In genomic region chr17:16515933-16516332, GRCh38 we compare ENCODE assay signal across 19 cellular contexts. TPM values are rescaled to one million over a fixed set of nuclear protein-coding genes. Genes with fewer than 3 reads are reported as not detected.
DNase-seq lines count a peak whose midpoint lies in the region; ATAC-seq and TF ChIP-seq lines count a peak whose summit lies in the region.
"Had no signal": no experiment of that assay in that cellular context is flagged by ENCODE, and none has a peak within 500 bp of the region (broad histone marks: within the 10 kb centered on the region; RNA-seq: fewer than 3 reads in every experiment).

No MANE protein-coding gene starts in this region.

- POLR2A ChIA-PET in IMR-90 (lab: Charles Lee; ENCODE audit: unreplicated experiment) = no interaction called here

- CTCF ChIA-PET in IMR-90 (lab: Yijun Ruan, JAX) (interaction anchor here (1.1 kb wide), 1 partner anchor 52 kb away, joined by 3 read pairs; no protein-coding TSS in a partner anchor), mammary epithelial cell (lab: Charles Lee; ENCODE audit: low non-redundant PET) (no interaction called here)

- peak overlapping the region; percentile 87; the same call in 1 of the 2 replicates for H2AK5ac ChIP-seq in IMR-90 (ENCODE audit: low read depth, low read length)

- H3K23ac ChIP-seq in IMR-90 (ENCODE audit: low read depth, low read length) = no peak overlapping the region

- no peaks in the 10 kb centered on the region for H3K79me1 ChIP-seq in IMR-90 (ENCODE audit: low read depth in 1 of 2, low read length in 2 of 2)

- dilution Hi-C loops in IMR-90 (cut with HindIII; ENCODE audit: low sequenced_read_pairs, unreplicated experiment) (no loop called here), mammary epithelial cell (cut with HindIII; ENCODE audit: low sequenced_read_pairs) (no loop called here)

- BruUV-seq in IMR-90 (replicated peaks; lab: Mats Ljungman, UMichigan) = no TSS peak
- BruUV-seq in mammary epithelial cell (replicated peaks; lab: Mats Ljungman, UMichigan) = no TSS peak

- H4K20me1 ChIP-seq in IMR-90 (ENCODE audit: insufficient read depth, low read length) (no peaks in the 10 kb centered on the region), mammary epithelial cell (ENCODE audit: insufficient read depth, low read length) (no peaks in the 10 kb centered on the region)

- peak overlapping the region; percentile 69; the same call in 2 of the 3 replicates for H2BK15ac ChIP-seq in IMR-90 (ENCODE audit: low read depth, low read length)

- H3K4me2 ChIP-seq in IMR-90 (ENCODE audit: low read depth, low read length) (no peak overlapping the region), mammary epithelial cell (ENCODE audit: insufficient read depth, low read depth, low read length) (no peak overlapping the region)

- H3K56ac ChIP-seq in IMR-90 (ENCODE audit: extremely low read depth, insufficient read depth, low read length) = no peak overlapping the region

- no peak overlapping the region for H3K27ac Mint-ChIP-seq in endodermal cell
- H3K27ac Mint-ChIP-seq in activated naive CD8-positive, alpha-beta T cell treated with anti-CD3 and anti-CD28 coated beads for 36 hours = no peak overlapping the region
- H3K27ac Mint-ChIP-seq: activated CD4-positive, alpha-beta memory T cell treated with anti-CD3 and anti-CD28 coated beads, Interleukin-2, amount 10 ng/mL, durations not matched to agents 7 days and 5 days; activated T-helper 2 cell treated with anti-CD3 and anti-CD28 coated beads, Interferon-gamma antibody, Interleukin-2, Interleukin-4, amounts not matched to agents 10 μg/mL and 5 μg/mL and 100 μg/mL, durations not matched to agents 14 hours and 24 hours and 36 hours had no signal

- H4K5ac ChIP-seq in IMR-90 (ENCODE audit: low read depth, low read length) = no peak overlapping the region

- WGBS in IMR-90 (ENCODE audit: extremely low coverage in 2 of 2, insufficient read length in 1 of 2), 2 experiments = 100% methylated on average over 1 of the region's 4 CpGs; no CpG with 5 or more reads in 1 of the 2 experiments
- 95 to 97% methylated on average over 4 of the region's 4 CpGs for WGBS in endodermal cell (ENCODE audit: insufficient coverage in 1 of 2, insufficient read length in 1 of 2), 2 experiments
- 85% methylated on average over 4 of the region's 4 CpGs for WGBS in mammary epithelial cell (ENCODE audit: low coverage, missing lambda C conversion rate)

- peak overlapping the region; percentile 75 for H2BK120ac ChIP-seq in IMR-90 (ENCODE audit: low read depth, low read length)

- H3K36me3 Mint-ChIP-seq in endodermal cell (ENCODE audit: low read depth) = no peaks in the 10 kb centered on the region
- no peaks in the 10 kb centered on the region for H3K36me3 Mint-ChIP-seq in activated naive CD8-positive, alpha-beta T cell treated with anti-CD3 and anti-CD28 coated beads for 36 hours
- H3K36me3 Mint-ChIP-seq: mesothelial cell of epicardium had no signal

- H2AFZ ChIP-seq in IMR-90 (replicated peaks; ENCODE audit: low read length, poor library complexity) = peak overlapping the region; percentile 75
- H2AFZ ChIP-seq in mammary epithelial cell (ENCODE audit: low read depth, low read length) = no peak overlapping the region

- TF ChIP-seq RAD21 in IMR-90 (IDR thresholded peaks at IDR 0.05; ENCODE audit: low read length) = no peak

- peaks cover 33% of the 10 kb centered on the region for H3K27me3 Mint-ChIP-seq in endodermal cell (ENCODE audit: insufficient read depth)
- H3K27me3 Mint-ChIP-seq in activated naive CD8-positive, alpha-beta T cell treated with anti-CD3 and anti-CD28 coated beads for 36 hours = peaks cover 36% of the 10 kb centered on the region

- DNase-seq in IMR-90 = no peak
- peak; percentile 60 for DNase-seq in RPMI7951 (ENCODE audit: low read depth)
- DNase-seq in endodermal cell = peak; percentile 41
- DNase-seq in sciatic nerve (ENCODE audit: low spot score) = peak; percentile 22
- DNase-seq in ecto neural progenitor cell (ENCODE audit: low spot score) = no peak
- DNase-seq in NCI-H2196 treated with DMSO at 0.1 percent for 48 hours (lab: John Stamatoyannopoulos, UW; ENCODE audit: unreplicated experiment) = no peak
- no peak for DNase-seq in activated naive CD8-positive, alpha-beta T cell treated with anti-CD3 and anti-CD28 coated beads for 36 hours
- no peak for DNase-seq in mammary epithelial cell
- DNase-seq: activated CD4-positive, alpha-beta memory T cell treated with anti-CD3 and anti-CD28 coated beads, Interleukin-2, amount 10 ng/mL, durations not matched to agents 7 days and 5 days; effector memory CD4-positive, alpha-beta T cell; NCI-H526; right lobe of liver; T1000 had no signal

- no peak overlapping the region for H3K9ac ChIP-seq in IMR-90 (ENCODE audit: low read depth, low read length)
- H3K9ac ChIP-seq in endodermal cell (ENCODE audit: extremely low read depth, low read length, poor library complexity, severe bottlenecking) = no peak overlapping the region
- no peak overlapping the region for H3K9ac ChIP-seq in mammary epithelial cell (ENCODE audit: insufficient read depth, low read length)

- H2AK9ac ChIP-seq in IMR-90 (replicated peaks; ENCODE audit: low read depth, low read length, poor library complexity) = no peak overlapping the region

- no peaks in the 10 kb centered on the region for H3K79me2 ChIP-seq in mammary epithelial cell (ENCODE audit: insufficient read depth, low read length)
- H3K79me2 ChIP-seq: hepatocyte had no signal

- H3K9me1 ChIP-seq in IMR-90 (ENCODE audit: insufficient read depth, low read length) = peaks cover 3% of the 10 kb centered on the region; the same call in 1 of the 2 replicates

- H3K27me3 ChIP-seq in IMR-90 (ENCODE audit: control insufficient read depth, insufficient read depth, low read length) (peaks cover 2% of the 10 kb centered on the region; the same call in 1 of the 2 replicates), endodermal cell (ENCODE audit: control insufficient read depth, insufficient read depth, low read length, poor library complexity, severe bottlenecking) (no peaks in the 10 kb centered on the region), mammary epithelial cell (ENCODE audit: insufficient read depth, low read length) (no peaks in the 10 kb centered on the region)
- H3K27me3 ChIP-seq: brain microvascular endothelial cell, hepatocyte, right lobe of liver had no signal

- H3K4ac ChIP-seq in IMR-90 (ENCODE audit: low read depth, low read length) = peak overlapping the region; percentile 79; the same call in 1 of the 2 replicates

- H3K9me3 Mint-ChIP-seq in endodermal cell = no peaks in the 10 kb centered on the region
- H3K9me3 Mint-ChIP-seq in activated naive CD8-positive, alpha-beta T cell treated with anti-CD3 and anti-CD28 coated beads for 36 hours = no peaks in the 10 kb centered on the region
- H3K9me3 Mint-ChIP-seq: activated CD4-positive, alpha-beta memory T cell treated with anti-CD3 and anti-CD28 coated beads, Interleukin-2, amount 10 ng/mL, durations not matched to agents 7 days and 5 days; activated T-helper 2 cell treated with anti-CD3 and anti-CD28 coated beads, Interferon-gamma antibody, Interleukin-2, Interleukin-4, amounts not matched to agents 10 μg/mL and 5 μg/mL and 100 μg/mL, durations not matched to agents 14 hours and 24 hours and 36 hours; HFFc6; mesothelial cell of epicardium; nephron had no signal

- H2BK5ac ChIP-seq in IMR-90 (ENCODE audit: low read depth, low read length, poor library complexity, severe bottlenecking) = no peak overlapping the region

- H4K91ac ChIP-seq in IMR-90 (ENCODE audit: insufficient read depth, low read depth, low read length) = peak overlapping the region; percentile 40; the same call in 1 of the 2 replicates

- intact Hi-C loops in IMR-90 (cut with micrococcal nuclease) = no loop called here
- intact Hi-C loops in sciatic nerve (cut with DNase I) = loop anchor here (10.0 kb wide), 1 partner anchor 929 kb away; no protein-coding TSS in a partner anchor
- intact Hi-C loops in mammary epithelial cell (cut with micrococcal nuclease) = no loop called here

- no peaks in the 10 kb centered on the region for H3K9me3 ChIP-seq in IMR-90 (ENCODE audit: control insufficient read depth, insufficient read depth, low read length)
- no peaks in the 10 kb centered on the region for H3K9me3 ChIP-seq in endodermal cell (ENCODE audit: control insufficient read depth, low read length)
- no peaks in the 10 kb centered on the region for H3K9me3 ChIP-seq in mammary epithelial cell (replicated peaks; ENCODE audit: insufficient read depth, low read length)
- H3K9me3 ChIP-seq: right lobe of liver had no signal

- TF ChIP-seq POLR2A in IMR-90 (IDR thresholded peaks at IDR 0.05; ENCODE audit: low read depth, low read length) = no peak

- H2BK20ac ChIP-seq in IMR-90 (ENCODE audit: low read depth, low read length) = peak overlapping the region; percentile 5; the same call in 1 of the 2 replicates

- H3K4me1 ChIP-seq in IMR-90 (ENCODE audit: control insufficient read depth, insufficient read depth, low read length) = peaks cover 2% of the 10 kb centered on the region
- H3K4me1 ChIP-seq in endodermal cell (ENCODE audit: control insufficient read depth, insufficient read depth, low read length) = peaks cover 4% of the 10 kb centered on the region
- H3K4me1 ChIP-seq in mammary epithelial cell (ENCODE audit: insufficient read depth, low read length) = peaks cover 10% of the 10 kb centered on the region

- TF ChIP-seq CTCF in IMR-90 (conservative IDR thresholded peaks at IDR 0.05; ENCODE audit: low read depth, low read length) (no peak), endodermal cell (conservative IDR thresholded peaks at IDR 0.05) (no peak), mammary epithelial cell (conservative IDR thresholded peaks at IDR 0.05 in 1 of 2, IDR thresholded peaks at IDR 0.05 in 1 of 2; ENCODE audit: extremely low read depth in 1 of 2, insufficient read depth in 1 of 2, low read depth in 1 of 2, low read length in 2 of 2) (no peak)

- no peak overlapping the region for H3K27ac ChIP-seq in IMR-90 (ENCODE audit: insufficient read depth, low read length)
- H3K27ac ChIP-seq in endodermal cell (ENCODE audit: low read depth, low read length) = no peak overlapping the region
- no peak overlapping the region for H3K27ac ChIP-seq in mammary epithelial cell (ENCODE audit: insufficient read depth, low read depth, low read length)
- H3K27ac ChIP-seq: brain microvascular endothelial cell, right lobe of liver had no signal

- no peak overlapping the region for H3K4me3 Mint-ChIP-seq in endodermal cell
- no peak overlapping the region for H3K4me3 Mint-ChIP-seq in activated naive CD8-positive, alpha-beta T cell treated with anti-CD3 and anti-CD28 coated beads for 36 hours
- H3K4me3 Mint-ChIP-seq: activated CD4-positive, alpha-beta memory T cell treated with anti-CD3 and anti-CD28 coated beads, Interleukin-2, amount 10 ng/mL, durations not matched to agents 7 days and 5 days had no signal

- H3K36me3 ChIP-seq in IMR-90 (ENCODE audit: control insufficient read depth, insufficient read depth, low read length) (no peaks in the 10 kb centered on the region), endodermal cell (ENCODE audit: control insufficient read depth, insufficient read depth, low read length) (no peaks in the 10 kb centered on the region), mammary epithelial cell (ENCODE audit: insufficient read depth, low read length) (no peaks in the 10 kb centered on the region)
- H3K36me3 ChIP-seq: brain microvascular endothelial cell, right lobe of liver had no signal

- H4K8ac ChIP-seq in IMR-90 (ENCODE audit: low read depth in 2 of 2, low read length in 2 of 2) = peak overlapping the region; percentile 56 to 74; a peak in 2 of 4 replicates

- ATAC-seq in IMR-90 (ENCODE audit: low read depth) (no peak), sciatic nerve (no peak)

- peaks cover 10% of the 10 kb centered on the region for H3K4me1 Mint-ChIP-seq in endodermal cell
- H3K4me1 Mint-ChIP-seq in activated naive CD8-positive, alpha-beta T cell treated with anti-CD3 and anti-CD28 coated beads for 36 hours = no peaks in the 10 kb centered on the region

- no peak overlapping the region for H3K18ac ChIP-seq in IMR-90 (ENCODE audit: low read depth, low read length)

- in situ Hi-C loops in IMR-90 (cut with MboI; ENCODE audit: low sequenced_read_pairs) (loop anchor here (5.0 kb wide), 1 partner anchor 49 kb away; no protein-coding TSS in a partner anchor), mammary epithelial cell (cut with MboI; ENCODE audit: low sequenced_read_pairs in 2 of 2) (loop anchor here in 1 of 2 donors (5.0 to 25.0 kb wide), 2 partner anchors 59 to 129 kb away; partner anchors contain the start of gene UBB)

- peak overlapping the region; percentile 88; the same call in 1 of the 2 replicates for H3K14ac ChIP-seq in IMR-90 (replicated peaks; ENCODE audit: low read depth, low read length)

- H3K4me3 ChIP-seq in IMR-90 (ENCODE audit: insufficient read depth, low read depth, low read length) (no peak overlapping the region), endodermal cell (ENCODE audit: low read length) (no peak overlapping the region), mammary epithelial cell (replicated peaks in 1 of 3; ENCODE audit: insufficient read depth in 1 of 3, low read depth in 2 of 3, low read length in 3 of 3) (no peak overlapping the region)
- H3K4me3 ChIP-seq: hepatocyte, right lobe of liver had no signal

RNA-seq across cellular contexts. Expression of gene LRRC75A, which starts 23.9 kb away (rescaled TPM):
- total RNA-seq in IMR-90 (2012; rRNA removed) = 0.56 and 0.72 TPM in 2 replicates
- polyA plus RNA-seq in IMR-90 (2012; rRNA removed) = 0.89 and 1.0 TPM in 2 replicates
- 0.05 and 1.0 TPM in 2 replicates for polyA plus RNA-seq in IMR-90 (2012; cell fraction: cytosol; rRNA removed)
- polyA plus RNA-seq in IMR-90 (2012; cell fraction: nucleus; rRNA removed; ENCODE audit: low replicate concordance) = 2.2 and 3.2 TPM in 2 replicates
- 2.7 and 3.2 TPM in 2 replicates for total RNA-seq in RPMI7951 (2014; rRNA removed; shearing (Covaris generic))
- 1 to 10 TPM; 3.2 to 5.0 TPM for total RNA-seq in endodermal cell
- 6.6 TPM for polyA plus RNA-seq in endodermal cell (2013, experiment 1 of 2)
- polyA plus RNA-seq in endodermal cell (2013, experiment 2 of 2) = 5.7 TPM
- total RNA-seq in sciatic nerve = 7.0 TPM
- 1 to 10 TPM; 1.5 to 1.7 TPM for total RNA-seq in activated naive CD8-positive, alpha-beta T cell treated with anti-CD3 and anti-CD28 coated beads for 36 hours
- total RNA-seq in mammary epithelial cell = under 1 TPM; under 0.01 to 0.16 TPM
- 0.02 TPM for polyA plus RNA-seq in mammary epithelial cell
- not detected for polyA minus RNA-seq in mammary epithelial cell

RNA-seq across cellular contexts. Expression of gene ZNF287, which starts 53.1 kb away (rescaled TPM):
- 6.9 and 7.0 TPM in 2 replicates for total RNA-seq in IMR-90 (2012; rRNA removed)
- polyA plus RNA-seq in IMR-90 (2012; rRNA removed) = 4.8 and 5.3 TPM in 2 replicates
- 3.3 and 3.8 TPM in 2 replicates for polyA plus RNA-seq in IMR-90 (2012; cell fraction: cytosol; rRNA removed)
- 8.8 and 14.9 TPM in 2 replicates for polyA plus RNA-seq in IMR-90 (2012; cell fraction: nucleus; rRNA removed; ENCODE audit: low replicate concordance)
- total RNA-seq in RPMI7951 (2014; rRNA removed; shearing (Covaris generic)) = 4.7 and 5.2 TPM in 2 replicates
- 10 to 100 TPM in 1 of 2 donors, 1 to 10 TPM in 1; 6.9 to 16.4 TPM for total RNA-seq in endodermal cell
- polyA plus RNA-seq in endodermal cell (2013, experiment 1 of 2) = 9.7 TPM
- 9.5 TPM for polyA plus RNA-seq in endodermal cell (2013, experiment 2 of 2)
- total RNA-seq in sciatic nerve = 8.9 TPM
- total RNA-seq in activated naive CD8-positive, alpha-beta T cell treated with anti-CD3 and anti-CD28 coated beads for 36 hours = 1 to 10 TPM; 7.2 to 9.8 TPM
- 1 to 10 TPM; 6.6 to 6.7 TPM for total RNA-seq in mammary epithelial cell
- polyA plus RNA-seq in mammary epithelial cell = 4.4 TPM
- polyA minus RNA-seq in mammary epithelial cell = 14.1 TPM

Comparison
In these comparisons a context has a peak if more than half of its experiments do, and no peak if none do; other contexts are left out.
1. DNase-seq: peak in RPMI7951 (single experiment), endodermal cell (single experiment) and sciatic nerve (single experiment); none in IMR-90 (single experiment), ecto neural progenitor cell (single experiment), NCI-H2196 treated with DMSO at 0.1 percent for 48 hours (single experiment), activated naive CD8-positive, alpha-beta T cell treated with anti-CD3 and anti-CD28 coated beads for 36 hours (single experiment) and mammary epithelial cell (single experiment).